8 cellular contexts compared by ENCODE assay signal in genomic region chr6:53651149-53651763, GRCh38. TPM values are rescaled to one million over a fixed set of nuclear protein-coding genes. Genes with fewer than 3 reads are reported as not detected.
A peak's percentile ranks its signal among the peaks of the same experiment; 100 is the strongest.
DNase-seq lines count a peak whose midpoint lies in the region; ATAC-seq lines count a peak whose summit lies in the region.

No MANE protein-coding gene starts in this region.

- H3K18ac ChIP-seq in mesendoderm (ENCODE audit: low read length), result no peak overlapping the region

- H3K4me3 ChIP-seq in effector memory CD4-positive, alpha-beta T cell (ENCODE audit: insufficient read depth, low read depth, low read length, poor library complexity, severe bottlenecking), result peak overlapping the region; percentile 69
- peak overlapping the region; percentile 29 for H3K4me3 ChIP-seq in mesendoderm (ENCODE audit: low read length)

- no peak overlapping the region for H4K8ac ChIP-seq in mesendoderm (ENCODE audit: low read depth, low read length)

- H3K9me3 ChIP-seq in effector memory CD4-positive, alpha-beta T cell (ENCODE audit: control insufficient read depth, low read length), result no peaks in the 10 kb centered on the region

- no peak overlapping the region for H3K4ac ChIP-seq in mesendoderm (ENCODE audit: low read depth, low read length)

- no peak overlapping the region for H2BK15ac ChIP-seq in mesendoderm (replicated peaks; ENCODE audit: low read depth)

- H3K79me2 ChIP-seq in mesendoderm (ENCODE audit: control insufficient read depth, insufficient read depth, low read length), result no peaks in the 10 kb centered on the region

- peak overlapping the region; percentile 55 for H3K27ac ChIP-seq in effector memory CD4-positive, alpha-beta T cell (ENCODE audit: insufficient read depth, low read length, poor library complexity, severe bottlenecking)
- no peak overlapping the region for H3K27ac ChIP-seq in mesendoderm (ENCODE audit: low read depth, low read length)

- no peak overlapping the region for H3K23ac ChIP-seq in mesendoderm (ENCODE audit: low read length)

- peak; percentile 62 for DNase-seq in A172 (ENCODE audit: low spot score)
- DNase-seq in NCI-H69 (lab: John Stamatoyannopoulos, UW), result peak; percentile 93
- DNase-seq in activated CD4-positive, alpha-beta T cell treated with anti-CD3 and anti-CD28 coated beads, Interleukin-2, amount 50 U/mL, for 48 hours, result peak; percentile 60 to 73
- DNase-seq in effector memory CD4-positive, alpha-beta T cell, result peak; percentile 45 to 54 (median 46)
- peak; percentile 81 for DNase-seq in mesendoderm
- peak; percentile 30 for DNase-seq in stimulated activated CD8-positive, alpha-beta memory T cell treated with anti-CD3 and anti-CD28 coated beads, Interleukin-15, amount 100 ng/mL, for 1 hour (ENCODE audit: low read depth)

- H2AK5ac ChIP-seq in mesendoderm (ENCODE audit: low read length), result no peak overlapping the region

- H3K4me2 ChIP-seq in mesendoderm (ENCODE audit: low read length), result peak overlapping the region; percentile 89

- no peak overlapping the region for H4K5ac ChIP-seq in mesendoderm (ENCODE audit: low read length)

- WGBS in mesendoderm (ENCODE audit: extremely low coverage, insufficient coverage, low lambda C conversion rate), result no CpG with 5 or more reads among the region's 26 CpGs

- H3K27me3 ChIP-seq in effector memory CD4-positive, alpha-beta T cell (replicated peaks; ENCODE audit: control insufficient read depth, insufficient read depth, low read length, poor library complexity, severe bottlenecking), result peaks cover 2% of the 10 kb centered on the region
- H3K27me3 ChIP-seq in mesendoderm (ENCODE audit: insufficient read depth, low read length, poor library complexity), result peaks cover 2% of the 10 kb centered on the region

- H2BK5ac ChIP-seq in mesendoderm (ENCODE audit: low read length), result no peak overlapping the region

- H3K36me3 ChIP-seq in effector memory CD4-positive, alpha-beta T cell (ENCODE audit: control insufficient read depth, insufficient read depth, low read length), result no peaks in the 10 kb centered on the region
- no peaks in the 10 kb centered on the region for H3K36me3 ChIP-seq in mesendoderm (ENCODE audit: control insufficient read depth, insufficient read depth, low read length)

- ATAC-seq in GM18519 (IDR thresholded peaks at IDR 0.05; ENCODE audit: low FRiP score, unreplicated experiment), result peak; percentile 34
- peak; percentile 40 for ATAC-seq in HG03439 (IDR thresholded peaks at IDR 0.05; ENCODE audit: unreplicated experiment)

- H3K4me1 ChIP-seq in effector memory CD4-positive, alpha-beta T cell (ENCODE audit: control insufficient read depth, insufficient read depth, low read length, poor library complexity, severe bottlenecking), result peaks cover 14% of the 10 kb centered on the region
- H3K4me1 ChIP-seq in mesendoderm (ENCODE audit: control insufficient read depth, low read depth, low read length), result no peaks in the 10 kb centered on the region

- H3K79me1 ChIP-seq in mesendoderm (ENCODE audit: low read length), result no peaks in the 10 kb centered on the region

- H2BK120ac ChIP-seq in mesendoderm (ENCODE audit: low read depth, low read length), result no peak overlapping the region

- H3K9ac ChIP-seq in mesendoderm (ENCODE audit: low read length), result peak overlapping the region; percentile 61

- H3K56ac ChIP-seq in mesendoderm (ENCODE audit: low read length), result peak overlapping the region; percentile 89

RNA-seq across cellular contexts. Expression of gene KLHL31, which starts 14.3 kb away (rescaled TPM):
- total RNA-seq in A172 (2014; rRNA removed; shearing (Covaris generic)), result not detected in 2 replicates
- 0.11 TPM for polyA plus RNA-seq in mesendoderm (2013, experiment 1 of 2)
- polyA plus RNA-seq in mesendoderm (2013, experiment 2 of 2), result 0.11 TPM

Comparison
In these comparisons a context has a peak if more than half of its experiments do, and no peak if none do; other contexts are left out.
1. DNase-seq: peak in every context shown above with its lines; median percentile 93 in NCI-H69; 81 in mesendoderm; 66 in activated CD4-positive, alpha-beta T cell treated with anti-CD3 and anti-CD28 coated beads, Interleukin-2, amount 50 U/mL, for 48 hours; 62 in A172; 46 in effector memory CD4-positive, alpha-beta T cell; 30 in stimulated activated CD8-positive, alpha-beta memory T cell treated with anti-CD3 and anti-CD28 coated beads, Interleukin-15, amount 100 ng/mL, for 1 hour.